In genomic region chr6:22025468-22026159, GRCh38 we compare ENCODE assay signal across 8 cellular contexts.
A peak's percentile ranks its signal among the peaks of the same experiment; 100 is the strongest.
DNase-seq lines count a peak whose midpoint lies in the region; ATAC-seq lines count a peak whose summit lies in the region.

No MANE protein-coding gene starts in this region.

- no peak overlapping the region for H3K9ac ChIP-seq in NT2/D1 (ENCODE audit: insufficient read length, low read depth)

- H3K4me3 Mint-ChIP-seq in activated T-cell treated with anti-CD3 and anti-CD28 coated beads, Interleukin-2, amount 50 U/mL, for 4 hours = no peak overlapping the region

- ATAC-seq in activated T-cell treated with anti-CD3 and anti-CD28 coated beads, Interleukin-2, amount 50 U/mL, for 4 hours = peak; percentile 58
- peak; percentile 71 for ATAC-seq in HG02678 (IDR thresholded peaks at IDR 0.05; ENCODE audit: unreplicated experiment)

- no peak overlapping the region for H3K4me3 ChIP-seq in NT2/D1 (ENCODE audit: insufficient read length, low read depth)

- H3K36me3 ChIP-seq in NT2/D1 (ENCODE audit: insufficient read depth, insufficient read length, low read length) = no peaks in the 10 kb centered on the region

- peaks cover 9% of the 10 kb centered on the region; the same call in 1 of the 2 replicates for H3K9me3 ChIP-seq in NT2/D1 (ENCODE audit: insufficient read depth, low read length)

- H3K9me3 Mint-ChIP-seq in activated T-cell treated with anti-CD3 and anti-CD28 coated beads, Interleukin-2, amount 50 U/mL, for 4 hours = peaks cover 11% of the 10 kb centered on the region

- DNase-seq in activated T-cell treated with anti-CD3 and anti-CD28 coated beads, Interleukin-2, amount 50 U/mL, for 4 hours = no peak
- DNase-seq in activated T-cell treated with anti-CD3 and anti-CD28 coated beads, Interleukin-2, amount 50 U/mL, for 1 hour = no peak
- DNase-seq in NT2/D1 (ENCODE audit: low read depth, low spot score) (peak; percentile 88), cortex of kidney (lab: John Stamatoyannopoulos, UW) (peak; percentile 7), midbrain (lab: John Stamatoyannopoulos, UW) (peak; percentile 15), HuH-7.5 (ENCODE audit: low spot score) (no peak)
- DNase-seq in activated CD8-positive, alpha-beta memory T cell treated with anti-CD3 and anti-CD28 coated beads for 24 hours = no peak

- no peaks in the 10 kb centered on the region for H3K27me3 ChIP-seq in NT2/D1 (ENCODE audit: insufficient read depth, insufficient read length)

- H3K27me3 Mint-ChIP-seq in activated T-cell treated with anti-CD3 and anti-CD28 coated beads, Interleukin-2, amount 50 U/mL, for 4 hours (ENCODE audit: low read depth) = no peaks in the 10 kb centered on the region

- no peaks in the 10 kb centered on the region for H3K4me1 ChIP-seq in NT2/D1 (ENCODE audit: insufficient read depth, insufficient read length)

- peaks cover 2% of the 10 kb centered on the region for H3K4me1 Mint-ChIP-seq in activated T-cell treated with anti-CD3 and anti-CD28 coated beads, Interleukin-2, amount 50 U/mL, for 4 hours (ENCODE audit: low read depth)

- no peaks in the 10 kb centered on the region for H3K36me3 Mint-ChIP-seq in activated T-cell treated with anti-CD3 and anti-CD28 coated beads, Interleukin-2, amount 50 U/mL, for 4 hours (ENCODE audit: insufficient read depth)

Comparison
In these comparisons a context has a peak if more than half of its experiments do, and no peak if none do; other contexts are left out.
1. DNase-seq: peak in NT2/D1 (single experiment), cortex of kidney (single experiment) and midbrain (single experiment); none in activated T-cell treated with anti-CD3 and anti-CD28 coated beads, Interleukin-2, amount 50 U/mL, for 4 hours (single experiment), activated T-cell treated with anti-CD3 and anti-CD28 coated beads, Interleukin-2, amount 50 U/mL, for 1 hour (single experiment), HuH-7.5 (single experiment) and activated CD8-positive, alpha-beta memory T cell treated with anti-CD3 and anti-CD28 coated beads for 24 hours (single experiment).